1 cellular context compared by ENCODE assay signal in the genomic region with DNA sequence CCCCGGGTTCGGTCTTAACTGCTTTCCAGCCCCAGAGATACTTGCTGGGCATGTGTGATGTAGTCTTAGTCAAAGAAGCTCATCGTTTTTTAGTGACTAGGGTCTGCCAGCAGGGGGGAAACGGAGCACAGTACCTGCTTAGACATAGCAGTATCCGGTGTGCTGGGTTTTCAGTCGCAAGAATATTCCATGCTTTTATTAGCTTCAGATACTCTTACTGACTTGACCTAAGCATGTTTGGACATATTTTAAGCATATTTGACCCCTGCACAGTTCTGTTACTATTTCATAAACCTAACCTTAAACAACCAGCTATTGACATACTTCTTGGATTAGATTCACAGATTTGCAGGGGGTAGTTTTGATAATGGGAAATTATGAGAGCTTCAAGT.
TF ChIP-seq lines count a peak whose summit lies in the region.

No MANE protein-coding gene starts in this region.

TF ChIP-seq in K562, 482 proteins besides CTCF, POLR2A, EP300 and RAD21 (continued from another document and continues in another):
- TF ChIP-seq, protein P1, sequence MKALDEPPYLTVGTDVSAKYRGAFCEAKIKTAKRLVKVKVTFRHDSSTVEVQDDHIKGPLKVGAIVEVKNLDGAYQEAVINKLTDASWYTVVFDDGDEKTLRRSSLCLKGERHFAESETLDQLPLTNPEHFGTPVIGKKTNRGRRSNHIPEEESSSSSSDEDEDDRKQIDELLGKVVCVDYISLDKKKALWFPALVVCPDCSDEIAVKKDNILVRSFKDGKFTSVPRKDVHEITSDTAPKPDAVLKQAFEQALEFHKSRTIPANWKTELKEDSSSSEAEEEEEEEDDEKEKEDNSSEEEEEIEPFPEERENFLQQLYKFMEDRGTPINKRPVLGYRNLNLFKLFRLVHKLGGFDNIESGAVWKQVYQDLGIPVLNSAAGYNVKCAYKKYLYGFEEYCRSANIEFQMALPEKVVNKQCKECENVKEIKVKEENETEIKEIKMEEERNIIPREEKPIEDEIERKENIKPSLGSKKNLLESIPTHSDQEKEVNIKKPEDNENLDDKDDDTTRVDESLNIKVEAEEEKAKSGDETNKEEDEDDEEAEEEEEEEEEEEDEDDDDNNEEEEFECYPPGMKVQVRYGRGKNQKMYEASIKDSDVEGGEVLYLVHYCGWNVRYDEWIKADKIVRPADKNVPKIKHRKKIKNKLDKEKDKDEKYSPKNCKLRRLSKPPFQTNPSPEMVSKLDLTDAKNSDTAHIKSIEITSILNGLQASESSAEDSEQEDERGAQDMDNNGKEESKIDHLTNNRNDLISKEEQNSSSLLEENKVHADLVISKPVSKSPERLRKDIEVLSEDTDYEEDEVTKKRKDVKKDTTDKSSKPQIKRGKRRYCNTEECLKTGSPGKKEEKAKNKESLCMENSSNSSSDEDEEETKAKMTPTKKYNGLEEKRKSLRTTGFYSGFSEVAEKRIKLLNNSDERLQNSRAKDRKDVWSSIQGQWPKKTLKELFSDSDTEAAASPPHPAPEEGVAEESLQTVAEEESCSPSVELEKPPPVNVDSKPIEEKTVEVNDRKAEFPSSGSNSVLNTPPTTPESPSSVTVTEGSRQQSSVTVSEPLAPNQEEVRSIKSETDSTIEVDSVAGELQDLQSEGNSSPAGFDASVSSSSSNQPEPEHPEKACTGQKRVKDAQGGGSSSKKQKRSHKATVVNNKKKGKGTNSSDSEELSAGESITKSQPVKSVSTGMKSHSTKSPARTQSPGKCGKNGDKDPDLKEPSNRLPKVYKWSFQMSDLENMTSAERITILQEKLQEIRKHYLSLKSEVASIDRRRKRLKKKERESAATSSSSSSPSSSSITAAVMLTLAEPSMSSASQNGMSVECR (CRISPR knock-in tag; IDR thresholded peaks at IDR 0.05), result no peak
- TF ChIP-seq CHD2 (IDR thresholded peaks at IDR 0.05; ENCODE audit: low read depth, low read length) (no peak), SMARCA5 (IDR thresholded peaks at IDR 0.05) (no peak), KDM4B (IDR thresholded peaks at IDR 0.05; ENCODE audit: borderline replicate concordance in 2 of 2, low read depth in 1 of 2) (no peak; a peak in 1 of 4 replicates), MIER1 (IDR thresholded peaks at IDR 0.05; ENCODE audit: low read depth) (no peak), NFYB (IDR thresholded peaks at IDR 0.05; ENCODE audit: extremely low read depth, insufficient read length) (no peak), HNRNPL (IDR thresholded peaks at IDR 0.05; ENCODE audit: low read depth, low read length) (no peak), WHSC1 (IDR thresholded peaks at IDR 0.05; ENCODE audit: low read length) (no peak), HDAC3 (IDR thresholded peaks at IDR 0.05; ENCODE audit: borderline replicate concordance, partially characterized antibody) (peak; percentile 45), NR4A1 (CRISPR knock-in tag; IDR thresholded peaks at IDR 0.05) (no peak), NR4A1 (tag; IDR thresholded peaks at IDR 0.05) (no peak), CC2D1A (IDR thresholded peaks at IDR 0.05) (no peak), SMAD4 (CRISPR knock-in tag; conservative IDR thresholded peaks at IDR 0.05) (peak; percentile 25; the same call in 1 of the 2 replicates), TCF7L2 (IDR thresholded peaks at IDR 0.05; ENCODE audit: low read depth, low read length) (no peak), HCFC1 (IDR thresholded peaks at IDR 0.05; ENCODE audit: low read depth, low read length) (0 out of 2 replicates have a peak, but pooled peaks have one; percentile 36), C11orf30 (IDR thresholded peaks at IDR 0.05; ENCODE audit: low read depth) (no peak), EGR1 (conservative IDR thresholded peaks at IDR 0.05) (no peak), ZNF780A (CRISPR knock-in tag; IDR thresholded peaks at IDR 0.05) (no peak), LCOR (CRISPR knock-in tag; IDR thresholded peaks at IDR 0.05) (0 out of 2 replicates have a peak, but pooled peaks have one; percentile 47), BRD9 (IDR thresholded peaks at IDR 0.05; ENCODE audit: low read depth, partially characterized antibody) (peak; percentile 65), NCOA1 (IDR thresholded peaks at IDR 0.05; ENCODE audit: low read depth) (no peak), TCFL5 (CRISPR knock-in tag; conservative IDR thresholded peaks at IDR 0.05) (no peak), SREBF2 (CRISPR knock-in tag; IDR thresholded peaks at IDR 0.05) (no peak), ZNF134 (CRISPR knock-in tag; conservative IDR thresholded peaks at IDR 0.05) (no peak), ZNF121 (CRISPR knock-in tag; conservative IDR thresholded peaks at IDR 0.05) (no peak), NONO (IDR thresholded peaks at IDR 0.05; ENCODE audit: low read depth in 2 of 2, low read length in 1 of 2) (no peak), NR1H2 (CRISPR knock-in tag; IDR thresholded peaks at IDR 0.05) (0 out of 2 replicates have a peak, but pooled peaks have one; percentile 68), PCBP1 (IDR thresholded peaks at IDR 0.05; ENCODE audit: low read depth, low read length, poor library complexity, severe bottlenecking) (no peak), SP2 (IDR thresholded peaks at IDR 0.05; ENCODE audit: extremely low read depth, low read depth, low read length, poor library complexity, severe bottlenecking) (no peak), FOXJ2 (tag; IDR thresholded peaks at IDR 0.05) (0 out of 2 replicates have a peak, but pooled peaks have one; percentile 12), NRF1 (conservative IDR thresholded peaks at IDR 0.05 in 1 of 2, IDR thresholded peaks at IDR 0.05 in 1 of 2) (peak; percentile 51 to 54; a peak in 3 of 4 replicates), ATF1 (CRISPR knock-in tag; IDR thresholded peaks at IDR 0.05) (no peak), ATF1 (tag; IDR thresholded peaks at IDR 0.05) (no peak; the same call in 1 of the 2 replicates), BCOR (IDR thresholded peaks at IDR 0.05) (0 out of 2 replicates have a peak, but pooled peaks have one; percentile 7), NEUROD1 (IDR thresholded peaks at IDR 0.05; ENCODE audit: borderline replicate concordance, low read depth, low read length, partially characterized antibody) (no peak), ZNF24 (IDR thresholded peaks at IDR 0.05) (no peak), SIN3B (IDR thresholded peaks at IDR 0.05; ENCODE audit: low read depth) (no peak), ZFP36 (IDR thresholded peaks at IDR 0.05; ENCODE audit: low read depth, low read length, partially characterized antibody) (no peak)
- TF ChIP-seq, protein P2, sequence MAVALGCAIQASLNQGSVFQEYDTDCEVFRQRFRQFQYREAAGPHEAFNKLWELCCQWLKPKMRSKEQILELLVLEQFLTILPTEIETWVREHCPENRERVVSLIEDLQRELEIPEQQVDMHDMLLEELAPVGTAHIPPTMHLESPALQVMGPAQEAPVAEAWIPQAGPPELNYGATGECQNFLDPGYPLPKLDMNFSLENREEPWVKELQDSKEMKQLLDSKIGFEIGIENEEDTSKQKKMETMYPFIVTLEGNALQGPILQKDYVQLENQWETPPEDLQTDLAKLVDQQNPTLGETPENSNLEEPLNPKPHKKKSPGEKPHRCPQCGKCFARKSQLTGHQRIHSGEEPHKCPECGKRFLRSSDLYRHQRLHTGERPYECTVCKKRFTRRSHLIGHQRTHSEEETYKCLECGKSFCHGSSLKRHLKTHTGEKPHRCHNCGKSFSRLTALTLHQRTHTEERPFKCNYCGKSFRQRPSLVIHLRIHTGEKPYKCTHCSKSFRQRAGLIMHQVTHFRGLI (CRISPR knock-in tag; IDR thresholded peaks at IDR 0.05), result no peak
- TF ChIP-seq, protein P3, sequence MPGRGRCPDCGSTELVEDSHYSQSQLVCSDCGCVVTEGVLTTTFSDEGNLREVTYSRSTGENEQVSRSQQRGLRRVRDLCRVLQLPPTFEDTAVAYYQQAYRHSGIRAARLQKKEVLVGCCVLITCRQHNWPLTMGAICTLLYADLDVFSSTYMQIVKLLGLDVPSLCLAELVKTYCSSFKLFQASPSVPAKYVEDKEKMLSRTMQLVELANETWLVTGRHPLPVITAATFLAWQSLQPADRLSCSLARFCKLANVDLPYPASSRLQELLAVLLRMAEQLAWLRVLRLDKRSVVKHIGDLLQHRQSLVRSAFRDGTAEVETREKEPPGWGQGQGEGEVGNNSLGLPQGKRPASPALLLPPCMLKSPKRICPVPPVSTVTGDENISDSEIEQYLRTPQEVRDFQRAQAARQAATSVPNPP (IDR thresholded peaks at IDR 0.05; ENCODE audit: borderline replicate concordance, insufficient read depth, insufficient read length), result no peak
- TF ChIP-seq, protein P4, sequence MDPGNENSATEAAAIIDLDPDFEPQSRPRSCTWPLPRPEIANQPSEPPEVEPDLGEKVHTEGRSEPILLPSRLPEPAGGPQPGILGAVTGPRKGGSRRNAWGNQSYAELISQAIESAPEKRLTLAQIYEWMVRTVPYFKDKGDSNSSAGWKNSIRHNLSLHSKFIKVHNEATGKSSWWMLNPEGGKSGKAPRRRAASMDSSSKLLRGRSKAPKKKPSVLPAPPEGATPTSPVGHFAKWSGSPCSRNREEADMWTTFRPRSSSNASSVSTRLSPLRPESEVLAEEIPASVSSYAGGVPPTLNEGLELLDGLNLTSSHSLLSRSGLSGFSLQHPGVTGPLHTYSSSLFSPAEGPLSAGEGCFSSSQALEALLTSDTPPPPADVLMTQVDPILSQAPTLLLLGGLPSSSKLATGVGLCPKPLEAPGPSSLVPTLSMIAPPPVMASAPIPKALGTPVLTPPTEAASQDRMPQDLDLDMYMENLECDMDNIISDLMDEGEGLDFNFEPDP (CRISPR knock-in tag; IDR thresholded peaks at IDR 0.05), result no peak; the same call in 1 of the 2 replicates
- TF ChIP-seq, protein P5, sequence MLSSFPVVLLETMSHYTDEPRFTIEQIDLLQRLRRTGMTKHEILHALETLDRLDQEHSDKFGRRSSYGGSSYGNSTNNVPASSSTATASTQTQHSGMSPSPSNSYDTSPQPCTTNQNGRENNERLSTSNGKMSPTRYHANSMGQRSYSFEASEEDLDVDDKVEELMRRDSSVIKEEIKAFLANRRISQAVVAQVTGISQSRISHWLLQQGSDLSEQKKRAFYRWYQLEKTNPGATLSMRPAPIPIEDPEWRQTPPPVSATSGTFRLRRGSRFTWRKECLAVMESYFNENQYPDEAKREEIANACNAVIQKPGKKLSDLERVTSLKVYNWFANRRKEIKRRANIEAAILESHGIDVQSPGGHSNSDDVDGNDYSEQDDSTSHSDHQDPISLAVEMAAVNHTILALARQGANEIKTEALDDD (IDR thresholded peaks at IDR 0.05), result peak; percentile 73; the same call in 1 of the 2 replicates
- TF ChIP-seq, protein P6, sequence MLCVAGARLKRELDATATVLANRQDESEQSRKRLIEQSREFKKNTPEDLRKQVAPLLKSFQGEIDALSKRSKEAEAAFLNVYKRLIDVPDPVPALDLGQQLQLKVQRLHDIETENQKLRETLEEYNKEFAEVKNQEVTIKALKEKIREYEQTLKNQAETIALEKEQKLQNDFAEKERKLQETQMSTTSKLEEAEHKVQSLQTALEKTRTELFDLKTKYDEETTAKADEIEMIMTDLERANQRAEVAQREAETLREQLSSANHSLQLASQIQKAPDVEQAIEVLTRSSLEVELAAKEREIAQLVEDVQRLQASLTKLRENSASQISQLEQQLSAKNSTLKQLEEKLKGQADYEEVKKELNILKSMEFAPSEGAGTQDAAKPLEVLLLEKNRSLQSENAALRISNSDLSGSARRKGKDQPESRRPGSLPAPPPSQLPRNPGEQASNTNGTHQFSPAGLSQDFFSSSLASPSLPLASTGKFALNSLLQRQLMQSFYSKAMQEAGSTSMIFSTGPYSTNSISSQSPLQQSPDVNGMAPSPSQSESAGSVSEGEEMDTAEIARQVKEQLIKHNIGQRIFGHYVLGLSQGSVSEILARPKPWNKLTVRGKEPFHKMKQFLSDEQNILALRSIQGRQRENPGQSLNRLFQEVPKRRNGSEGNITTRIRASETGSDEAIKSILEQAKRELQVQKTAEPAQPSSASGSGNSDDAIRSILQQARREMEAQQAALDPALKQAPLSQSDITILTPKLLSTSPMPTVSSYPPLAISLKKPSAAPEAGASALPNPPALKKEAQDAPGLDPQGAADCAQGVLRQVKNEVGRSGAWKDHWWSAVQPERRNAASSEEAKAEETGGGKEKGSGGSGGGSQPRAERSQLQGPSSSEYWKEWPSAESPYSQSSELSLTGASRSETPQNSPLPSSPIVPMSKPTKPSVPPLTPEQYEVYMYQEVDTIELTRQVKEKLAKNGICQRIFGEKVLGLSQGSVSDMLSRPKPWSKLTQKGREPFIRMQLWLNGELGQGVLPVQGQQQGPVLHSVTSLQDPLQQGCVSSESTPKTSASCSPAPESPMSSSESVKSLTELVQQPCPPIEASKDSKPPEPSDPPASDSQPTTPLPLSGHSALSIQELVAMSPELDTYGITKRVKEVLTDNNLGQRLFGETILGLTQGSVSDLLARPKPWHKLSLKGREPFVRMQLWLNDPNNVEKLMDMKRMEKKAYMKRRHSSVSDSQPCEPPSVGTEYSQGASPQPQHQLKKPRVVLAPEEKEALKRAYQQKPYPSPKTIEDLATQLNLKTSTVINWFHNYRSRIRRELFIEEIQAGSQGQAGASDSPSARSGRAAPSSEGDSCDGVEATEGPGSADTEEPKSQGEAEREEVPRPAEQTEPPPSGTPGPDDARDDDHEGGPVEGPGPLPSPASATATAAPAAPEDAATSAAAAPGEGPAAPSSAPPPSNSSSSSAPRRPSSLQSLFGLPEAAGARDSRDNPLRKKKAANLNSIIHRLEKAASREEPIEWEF (CRISPR knock-in tag; IDR thresholded peaks at IDR 0.05), result no peak
- TF ChIP-seq, protein P7, sequence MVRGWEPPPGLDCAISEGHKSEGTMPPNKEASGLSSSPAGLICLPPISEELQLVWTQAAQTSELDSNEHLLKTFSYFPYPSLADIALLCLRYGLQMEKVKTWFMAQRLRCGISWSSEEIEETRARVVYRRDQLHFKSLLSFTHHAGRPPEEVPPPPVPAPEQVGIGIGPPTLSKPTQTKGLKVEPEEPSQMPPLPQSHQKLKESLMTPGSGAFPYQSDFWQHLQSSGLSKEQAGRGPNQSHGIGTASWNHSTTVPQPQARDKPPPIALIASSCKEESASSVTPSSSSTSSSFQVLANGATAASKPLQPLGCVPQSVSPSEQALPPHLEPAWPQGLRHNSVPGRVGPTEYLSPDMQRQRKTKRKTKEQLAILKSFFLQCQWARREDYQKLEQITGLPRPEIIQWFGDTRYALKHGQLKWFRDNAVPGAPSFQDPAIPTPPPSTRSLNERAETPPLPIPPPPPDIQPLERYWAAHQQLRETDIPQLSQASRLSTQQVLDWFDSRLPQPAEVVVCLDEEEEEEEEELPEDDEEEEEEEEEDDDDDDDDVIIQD (CRISPR knock-in tag; IDR thresholded peaks at IDR 0.05), result no peak
- TF ChIP-seq, protein P8, sequence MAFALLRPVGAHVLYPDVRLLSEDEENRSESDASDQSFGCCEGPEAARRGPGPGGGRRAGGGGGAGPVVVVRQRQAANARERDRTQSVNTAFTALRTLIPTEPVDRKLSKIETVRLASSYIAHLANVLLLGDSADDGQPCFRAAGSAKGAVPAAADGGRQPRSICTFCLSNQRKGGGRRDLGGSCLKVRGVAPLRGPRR (CRISPR knock-in tag; IDR thresholded peaks at IDR 0.05), result no peak
- TF ChIP-seq, protein P9, sequence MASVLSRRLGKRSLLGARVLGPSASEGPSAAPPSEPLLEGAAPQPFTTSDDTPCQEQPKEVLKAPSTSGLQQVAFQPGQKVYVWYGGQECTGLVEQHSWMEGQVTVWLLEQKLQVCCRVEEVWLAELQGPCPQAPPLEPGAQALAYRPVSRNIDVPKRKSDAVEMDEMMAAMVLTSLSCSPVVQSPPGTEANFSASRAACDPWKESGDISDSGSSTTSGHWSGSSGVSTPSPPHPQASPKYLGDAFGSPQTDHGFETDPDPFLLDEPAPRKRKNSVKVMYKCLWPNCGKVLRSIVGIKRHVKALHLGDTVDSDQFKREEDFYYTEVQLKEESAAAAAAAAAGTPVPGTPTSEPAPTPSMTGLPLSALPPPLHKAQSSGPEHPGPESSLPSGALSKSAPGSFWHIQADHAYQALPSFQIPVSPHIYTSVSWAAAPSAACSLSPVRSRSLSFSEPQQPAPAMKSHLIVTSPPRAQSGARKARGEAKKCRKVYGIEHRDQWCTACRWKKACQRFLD (CRISPR knock-in tag; IDR thresholded peaks at IDR 0.05), result no peak
